ENCODE assay signal across 13 cellular contexts in genomic region chr20:64145458-64146300, GRCh38. TPM values are rescaled to one million over a fixed set of nuclear protein-coding genes. Genes with fewer than 3 reads are reported as not detected.
DNase-seq lines count a peak whose midpoint lies in the region; ATAC-seq and TF ChIP-seq lines count a peak whose summit lies in the region.
"Had no signal": no experiment of that assay in that cellular context is flagged by ENCODE, and none has a peak within 500 bp of the region (broad histone marks: within the 10 kb centered on the region; RNA-seq: fewer than 3 reads in every experiment).

No MANE protein-coding gene starts in this region.

- in situ Hi-C loops in astrocyte of the spinal cord (cut with HindIII; ENCODE audit: low sequenced_read_pairs): no loop called here

- no peak overlapping the region for H3K27ac Mint-ChIP-seq in activated naive CD4-positive, alpha-beta T cell treated with anti-CD3 and anti-CD28 coated beads for 36 hours
- no peak overlapping the region for H3K27ac Mint-ChIP-seq in HFFc6
- H3K27ac Mint-ChIP-seq in stimulated activated memory B cell treated with anti-CD40 and anti-IgM and Interleukin-4, amounts not matched to agents 10 μg/mL and 1 μg/mL and 100 μg/mL, for 72 hours: no peak overlapping the region
- H3K27ac Mint-ChIP-seq: B cell, mesothelial cell of epicardium had no signal

- CTCF ChIA-PET in activated naive CD4-positive, alpha-beta T cell treated with anti-CD3 and anti-CD28 coated beads for 36 hours (lab: Charles Lee): interaction anchor here (0.5 kb wide), 1 partner anchor 50 kb away, joined by 3 read pairs; no protein-coding TSS in a partner anchor

- H3K36me3 Mint-ChIP-seq in activated naive CD4-positive, alpha-beta T cell treated with anti-CD3 and anti-CD28 coated beads for 36 hours (ENCODE audit: low read depth): peaks cover 2% of the 10 kb centered on the region
- H3K36me3 Mint-ChIP-seq in HFFc6 (ENCODE audit: low read depth): peaks cover 17% of the 10 kb centered on the region
- H3K36me3 Mint-ChIP-seq in stimulated activated memory B cell treated with anti-CD40 and anti-IgM and Interleukin-4, amounts not matched to agents 10 μg/mL and 1 μg/mL and 100 μg/mL, for 72 hours: peaks cover 13% of the 10 kb centered on the region
- H3K36me3 Mint-ChIP-seq: mesothelial cell of epicardium had no signal

- intact Hi-C loops in activated naive CD4-positive, alpha-beta T cell treated with anti-CD3 and anti-CD28 coated beads for 36 hours (cut with micrococcal nuclease): no loop called here
- intact Hi-C loops in left colon (cut with DNase I, micrococcal nuclease): no loop called here

- H3K9me3 Mint-ChIP-seq in activated naive CD4-positive, alpha-beta T cell treated with anti-CD3 and anti-CD28 coated beads for 36 hours: peaks cover 11% of the 10 kb centered on the region
- peaks cover 18% of the 10 kb centered on the region for H3K9me3 Mint-ChIP-seq in HFFc6
- H3K9me3 Mint-ChIP-seq in stimulated activated memory B cell treated with anti-CD40 and anti-IgM and Interleukin-4, amounts not matched to agents 10 μg/mL and 1 μg/mL and 100 μg/mL, for 72 hours: peaks cover 12% of the 10 kb centered on the region

- no peak overlapping the region for H3K4me3 Mint-ChIP-seq in activated naive CD4-positive, alpha-beta T cell treated with anti-CD3 and anti-CD28 coated beads for 36 hours
- no peak overlapping the region for H3K4me3 Mint-ChIP-seq in HFFc6
- H3K4me3 Mint-ChIP-seq in stimulated activated memory B cell treated with anti-CD40 and anti-IgM and Interleukin-4, amounts not matched to agents 10 μg/mL and 1 μg/mL and 100 μg/mL, for 72 hours: no peak overlapping the region
- H3K4me3 Mint-ChIP-seq: B cell, mesothelial cell of epicardium had no signal

- peak; percentile 33 for DNase-seq in activated naive CD4-positive, alpha-beta T cell treated with anti-CD3 and anti-CD28 coated beads for 36 hours
- DNase-seq in activated naive CD4-positive, alpha-beta T cell treated with Interleukin-2 at 50 U/mL for 16 hours: no peak
- DNase-seq in HFFc6: no peak
- DNase-seq in astrocyte of the spinal cord (ENCODE audit: low read depth, low spot score): no peak
- no peak for DNase-seq in retinal pigment epithelial cell (ENCODE audit: low read depth)
- no peak for DNase-seq in left colon
- DNase-seq in SW 1271 (lab: John Stamatoyannopoulos, UW): no peak
- DNase-seq: cortex of kidney, NCI-H1417 treated with DMSO at 0.1 percent for 48 hours had no signal

- H3K4me3 ChIP-seq in astrocyte of the spinal cord (ENCODE audit: low read depth, low read length): no peak overlapping the region
- H3K4me3 ChIP-seq in retinal pigment epithelial cell (ENCODE audit: low read length): no peak overlapping the region

- peak; percentile 61 for TF ChIP-seq CTCF in HFFc6 (IDR thresholded peaks at IDR 0.05)
- peak; percentile 19 for TF ChIP-seq CTCF in astrocyte of the spinal cord (IDR thresholded peaks at IDR 0.05; ENCODE audit: low read depth, low read length)
- TF ChIP-seq CTCF in retinal pigment epithelial cell (conservative IDR thresholded peaks at IDR 0.05; ENCODE audit: low read depth, low read length): peak; percentile 19

- no peaks in the 10 kb centered on the region for H3K27me3 Mint-ChIP-seq in activated naive CD4-positive, alpha-beta T cell treated with anti-CD3 and anti-CD28 coated beads for 36 hours (ENCODE audit: low read depth)
- peaks cover 37% of the 10 kb centered on the region for H3K27me3 Mint-ChIP-seq in HFFc6 (ENCODE audit: insufficient read depth)
- H3K27me3 Mint-ChIP-seq in stimulated activated memory B cell treated with anti-CD40 and anti-IgM and Interleukin-4, amounts not matched to agents 10 μg/mL and 1 μg/mL and 100 μg/mL, for 72 hours: peaks cover 11% of the 10 kb centered on the region

- ATAC-seq in left colon: no peak
- ATAC-seq in stimulated activated memory B cell treated with anti-CD40 and anti-IgM and Interleukin-4, amounts not matched to agents 10 μg/mL and 1 μg/mL and 100 μg/mL, for 72 hours: no peak
- ATAC-seq: sciatic nerve had no signal

- no peaks in the 10 kb centered on the region for H3K4me1 Mint-ChIP-seq in activated naive CD4-positive, alpha-beta T cell treated with anti-CD3 and anti-CD28 coated beads for 36 hours (ENCODE audit: low read depth)
- no peaks in the 10 kb centered on the region for H3K4me1 Mint-ChIP-seq in HFFc6 (ENCODE audit: low read depth)
- no peaks in the 10 kb centered on the region for H3K4me1 Mint-ChIP-seq in stimulated activated memory B cell treated with anti-CD40 and anti-IgM and Interleukin-4, amounts not matched to agents 10 μg/mL and 1 μg/mL and 100 μg/mL, for 72 hours
- H3K4me1 Mint-ChIP-seq: B cell, mesothelial cell of epicardium had no signal

RNA-seq across cellular contexts. Expression of gene MYT1, which starts 18.6 kb away (rescaled TPM):
- total RNA-seq in activated naive CD4-positive, alpha-beta T cell treated with anti-CD3 and anti-CD28 coated beads for 36 hours: under 1 TPM; 0.05 TPM
- total RNA-seq in HFFc6 (2021; fragmentation: NEBNext Ultra II Directional; extraction: Animal tissue kit (Norgen Biotek cat#: 25700)): not detected
- total RNA-seq in left colon: under 1 TPM; 0.06 to 0.11 TPM
- total RNA-seq: sciatic nerve had no signal

RNA-seq across cellular contexts. Expression of gene NPBWR2, which starts 38.3 kb away (rescaled TPM):
- total RNA-seq in activated naive CD4-positive, alpha-beta T cell treated with anti-CD3 and anti-CD28 coated beads for 36 hours: not detected
- not detected for total RNA-seq in HFFc6 (2021; fragmentation: NEBNext Ultra II Directional; extraction: Animal tissue kit (Norgen Biotek cat#: 25700))
- total RNA-seq in left colon: not detected
- total RNA-seq: B cell, mesothelial cell of epicardium, sciatic nerve had no signal
